ENCODE assay signal across 23 cellular contexts in the genomic region with DNA sequence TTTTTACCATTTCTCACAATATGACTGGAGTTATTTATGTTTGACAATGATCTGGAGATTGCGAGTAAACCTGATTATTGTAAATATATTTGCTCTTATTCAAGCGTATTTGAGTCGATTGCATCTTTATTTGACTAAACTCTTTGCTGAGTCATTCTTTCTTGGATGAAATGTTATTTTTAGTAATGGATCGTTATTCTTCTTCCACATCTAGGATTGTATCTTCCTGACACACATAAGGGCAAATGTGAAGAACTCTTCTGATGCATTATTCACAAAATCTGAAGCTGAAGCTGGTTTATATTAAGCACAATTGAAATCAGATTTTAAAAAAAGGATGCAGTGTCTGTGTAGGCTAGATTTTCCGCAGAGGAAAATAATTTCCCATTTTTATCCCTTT.
"Had no signal": no experiment of that assay in that cellular context is flagged by ENCODE, and none has a peak within 500 bp of the region (broad histone marks: within the 10 kb centered on the region; RNA-seq: fewer than 3 reads in every experiment).

No MANE protein-coding gene starts in this region.

- H3K36me3 Mint-ChIP-seq: activated naive CD4-positive, alpha-beta T cell treated with anti-CD3 and anti-CD28 coated beads, Interleukin-2, amount 50 U/mL, for 72 hours; immature natural killer cell; naive thymus-derived CD4-positive, alpha-beta T cell; stimulated activated effector memory CD8-positive, alpha-beta T cell treated with anti-CD3 and anti-CD28 coated beads, Interleukin-12 subunit alpha, Interleukin-12 subunit beta, amount 100 ng/mL, for 72 hours had no signal

- H3K4me1 Mint-ChIP-seq: activated T-helper 17 cell treated with anti-CD3 and anti-CD28 coated beads, Interleukin-2, amount 50 U/mL, for 72 hours; immature natural killer cell; neural crest cell; stimulated activated effector memory CD8-positive, alpha-beta T cell treated with anti-CD3 and anti-CD28 coated beads, Interleukin-12 subunit alpha, Interleukin-12 subunit beta, amount 100 ng/mL, for 72 hours had no signal

- ATAC-seq: activated naive CD4-positive, alpha-beta T cell treated with anti-CD3 and anti-CD28 coated beads, Interleukin-2, amount 50 U/mL, for 72 hours; activated T-helper 17 cell treated with anti-CD3 and anti-CD28 coated beads, Interleukin-2, amount 50 U/mL, for 72 hours; left lobe of liver; naive thymus-derived CD4-positive, alpha-beta T cell; stimulated activated effector memory CD8-positive, alpha-beta T cell treated with anti-CD3 and anti-CD28 coated beads, Interleukin-12 subunit alpha, Interleukin-12 subunit beta, amount 100 ng/mL, for 72 hours; stimulated activated naive CD8-positive, alpha-beta T cell treated with anti-CD3 and anti-CD28 coated beads, Interleukin-15, amount 100 ng/mL, for 72 hours had no signal

- H3K27ac Mint-ChIP-seq: activated naive CD4-positive, alpha-beta T cell treated with anti-CD3 and anti-CD28 coated beads, Interleukin-2, amount 50 U/mL, for 72 hours; activated T-cell treated with anti-CD3 and anti-CD28 coated beads, Interleukin-2, amount 50 U/mL, for 24 hours; activated T-helper 17 cell treated with anti-CD3 and anti-CD28 coated beads, Interleukin-2, amount 50 U/mL, for 72 hours; immature natural killer cell; naive thymus-derived CD4-positive, alpha-beta T cell; stimulated activated effector memory CD8-positive, alpha-beta T cell treated with anti-CD3 and anti-CD28 coated beads, Interleukin-12 subunit alpha, Interleukin-12 subunit beta, amount 100 ng/mL, for 72 hours; stimulated activated naive CD8-positive, alpha-beta T cell treated with anti-CD3 and anti-CD28 coated beads, Interleukin-15, amount 100 ng/mL, for 72 hours had no signal

- H3K27ac ChIP-seq: adrenal gland, ascending aorta, colonic mucosa, esophagus muscularis mucosa, right lobe of liver, skin epidermis, tibial artery had no signal

- H3K4me1 ChIP-seq: adrenal gland, ascending aorta, colonic mucosa, right lobe of liver had no signal

- DNase-seq: activated CD4-positive, alpha-beta T cell treated with anti-CD3 and anti-CD28 coated beads, Interleukin-2, amount 50 U/mL, for 4 hours; activated CD8-positive, alpha-beta memory T cell treated with anti-CD3 and anti-CD28 coated beads for 24 hours; activated CD8-positive, alpha-beta memory T cell treated with anti-CD3 and anti-CD28 coated beads, Interleukin-2, amount 50 U/mL, for 4 hours; activated T-cell treated with anti-CD3 and anti-CD28 coated beads, Interleukin-2, amount 50 U/mL, for 24 hours; adrenal gland; colonic mucosa; immature natural killer cell; naive thymus-derived CD4-positive, alpha-beta T cell; occipital lobe; right lobe of liver; stimulated activated CD4-positive, alpha-beta T cell treated with anti-CD3 and anti-CD28 coated beads, Interleukin-2, amount 100 ng/mL, for 24 hours; stimulated activated naive CD8-positive, alpha-beta T cell treated with anti-CD3 and anti-CD28 coated beads, Interleukin-15, amount 100 ng/mL, for 72 hours; T-helper 9 cell; tibial artery had no signal

- H3K36me3 ChIP-seq: adrenal gland, ascending aorta, colonic mucosa, esophagus muscularis mucosa, right lobe of liver, tibial artery had no signal

- H3K4me3 ChIP-seq: ascending aorta, colonic mucosa, esophagus muscularis mucosa, lung, right lobe of liver, skin epidermis, tibial artery had no signal

- H3K27me3 Mint-ChIP-seq: activated T-cell treated with anti-CD3 and anti-CD28 coated beads, Interleukin-2, amount 50 U/mL, for 24 hours had no signal

- H3K4me3 Mint-ChIP-seq: activated T-cell treated with anti-CD3 and anti-CD28 coated beads, Interleukin-2, amount 50 U/mL, for 24 hours; activated T-helper 17 cell treated with anti-CD3 and anti-CD28 coated beads, Interleukin-2, amount 50 U/mL, for 72 hours; immature natural killer cell; naive thymus-derived CD4-positive, alpha-beta T cell; neural crest cell; stimulated activated effector memory CD8-positive, alpha-beta T cell treated with anti-CD3 and anti-CD28 coated beads, Interleukin-12 subunit alpha, Interleukin-12 subunit beta, amount 100 ng/mL, for 72 hours; stimulated activated naive CD8-positive, alpha-beta T cell treated with anti-CD3 and anti-CD28 coated beads, Interleukin-15, amount 100 ng/mL, for 72 hours had no signal

- H3K9me3 ChIP-seq: adrenal gland, ascending aorta, colonic mucosa, esophagus muscularis mucosa, right lobe of liver, tibial artery had no signal

- H3K9me3 Mint-ChIP-seq: activated naive CD4-positive, alpha-beta T cell treated with anti-CD3 and anti-CD28 coated beads, Interleukin-2, amount 50 U/mL, for 72 hours; activated T-cell treated with anti-CD3 and anti-CD28 coated beads, Interleukin-2, amount 50 U/mL, for 24 hours; activated T-helper 17 cell treated with anti-CD3 and anti-CD28 coated beads, Interleukin-2, amount 50 U/mL, for 72 hours; neural crest cell; stimulated activated effector memory CD8-positive, alpha-beta T cell treated with anti-CD3 and anti-CD28 coated beads, Interleukin-12 subunit alpha, Interleukin-12 subunit beta, amount 100 ng/mL, for 72 hours; stimulated activated naive CD8-positive, alpha-beta T cell treated with anti-CD3 and anti-CD28 coated beads, Interleukin-15, amount 100 ng/mL, for 72 hours had no signal

- H3K27me3 ChIP-seq: adrenal gland, ascending aorta, colonic mucosa, esophagus muscularis mucosa, right lobe of liver, tibial artery had no signal
